In the genomic region with DNA sequence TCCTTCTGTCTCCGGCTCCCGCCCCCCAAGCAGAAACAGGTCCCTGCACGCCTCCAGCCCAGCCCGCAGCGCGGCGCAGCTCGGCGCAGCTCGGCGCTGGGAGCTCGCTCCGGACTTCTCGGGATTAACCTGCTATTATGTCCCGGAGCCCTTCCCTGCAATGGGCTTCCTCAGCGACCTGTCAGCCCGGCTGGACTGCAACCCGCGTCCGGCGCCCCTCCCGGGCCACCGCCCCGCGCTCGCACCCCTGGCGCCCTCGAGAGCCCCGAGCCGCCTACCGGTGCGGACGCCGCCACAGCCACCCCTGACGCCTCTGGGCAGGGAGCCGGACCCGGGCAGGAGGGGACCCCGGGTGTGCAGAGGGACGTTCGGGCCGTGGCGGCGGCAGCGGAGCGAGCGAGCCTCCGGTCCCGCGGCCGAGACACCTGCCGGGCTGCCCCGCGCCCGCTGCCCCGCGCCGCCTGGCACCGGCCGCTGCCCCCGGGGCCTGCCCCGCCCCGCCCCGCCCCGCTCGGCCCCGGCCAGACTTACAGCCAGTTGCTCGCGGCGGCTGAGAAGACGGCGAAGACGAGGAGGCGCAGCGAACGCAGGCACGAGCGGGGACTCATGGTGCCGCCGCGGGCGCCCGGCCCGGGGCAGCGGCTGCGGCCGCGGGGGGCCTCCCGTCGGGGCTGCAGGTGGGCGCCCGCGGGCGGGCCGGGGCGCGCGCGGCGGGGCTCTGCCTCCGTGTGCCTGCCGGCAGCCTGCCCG, we compare ENCODE assay signal across 8 cellular contexts. TPM values are rescaled to one million over a fixed set of nuclear protein-coding genes. Genes with fewer than 3 reads are reported as not detected.
DNase-seq lines count a peak whose midpoint lies in the region; ATAC-seq and TF ChIP-seq lines count a peak whose summit lies in the region.

No MANE protein-coding gene starts in this region.

- CTCF ChIA-PET in BJ (lab: Yijun Ruan, JAX) (interaction anchor here (0.8 to 2.4 kb wide), 4 partner anchors 10 to 126 kb away, joined by 3 to 13 read pairs (median 5); no protein-coding TSS in a partner anchor), HEK293 (lab: Yijun Ruan, JAX) (interaction anchor here (0.6 to 2.6 kb wide), 4 partner anchors 11 to 871 kb away, joined by 3 to 14 read pairs (median 4); no protein-coding TSS in a partner anchor)

- H3K9me3 ChIP-seq in HEK293 (ENCODE audit: control insufficient read depth, insufficient read depth, low read depth, low read length) (no peaks in the 10 kb centered on the region), iPS DF 6.9 (ENCODE audit: control insufficient read depth, insufficient read depth, low read length) (no peaks in the 10 kb centered on the region), skeletal muscle tissue (ENCODE audit: control insufficient read depth in 3 of 3, low read length in 3 of 3) (no peaks in the 10 kb centered on the region)

- WGBS in iPS DF 6.9 (ENCODE audit: insufficient coverage, insufficient read length): no CpG with 5 or more reads among the region's 102 CpGs

- H3K27me3 Mint-ChIP-seq in activated T-helper 17 cell treated with anti-CD3 and anti-CD28 coated beads, Interleukin-2, amount 50 U/mL, for 72 hours: peaks cover 39% of the 10 kb centered on the region

- H3K4me3 Mint-ChIP-seq in activated T-helper 17 cell treated with anti-CD3 and anti-CD28 coated beads, Interleukin-2, amount 50 U/mL, for 72 hours: no peak overlapping the region

- TF ChIP-seq CTCF in BJ (IDR thresholded peaks at IDR 0.05; ENCODE audit: insufficient read depth, low read depth, low read length) (no peak), HEK293 (tag by site-specific recombination; IDR thresholded peaks at IDR 0.05) (peak; percentile 44)

- H3K9ac ChIP-seq in skeletal muscle tissue (ENCODE audit: low read depth in 1 of 3, low read length in 3 of 3): peak overlapping the region; percentile 56 to 69 (median 57)

- H3K27ac Mint-ChIP-seq in activated T-helper 17 cell treated with anti-CD3 and anti-CD28 coated beads, Interleukin-2, amount 50 U/mL, for 72 hours: no peak overlapping the region

- H3K36me3 ChIP-seq in BJ (ENCODE audit: control insufficient read depth, insufficient read depth, low read length): no peaks in the 10 kb centered on the region
- no peaks in the 10 kb centered on the region for H3K36me3 ChIP-seq in HEK293 (ENCODE audit: control insufficient read depth in 2 of 2, insufficient read depth in 1 of 2, low read length in 2 of 2)
- no peaks in the 10 kb centered on the region for H3K36me3 ChIP-seq in iPS DF 6.9 (ENCODE audit: control insufficient read depth, insufficient read depth, low read length)
- no peaks in the 10 kb centered on the region for H3K36me3 ChIP-seq in skeletal muscle tissue (ENCODE audit: control insufficient read depth in 3 of 3, insufficient read depth in 3 of 3, low read length in 3 of 3)

- H3K4me3 ChIP-seq in BJ (ENCODE audit: low read depth, low read length) (peak overlapping the region; percentile 22), HEK293 (ENCODE audit: low read depth, low read length) (peak overlapping the region; percentile 40), iPS DF 6.9 (ENCODE audit: low read length) (peak overlapping the region; percentile 29; the same call in 1 of the 2 replicates), skeletal muscle tissue (ENCODE audit: low read length in 3 of 3) (peak overlapping the region; percentile 30 to 67 (median 62))

- H3K4me1 ChIP-seq in HEK293 (ENCODE audit: control insufficient read depth, insufficient read depth, low read length): no peaks in the 10 kb centered on the region; the same call in 1 of the 2 replicates
- peaks cover 4% of the 10 kb centered on the region for H3K4me1 ChIP-seq in iPS DF 6.9 (ENCODE audit: control insufficient read depth, insufficient read depth, low read length)
- peaks cover 10 to 30% (median 12%) of the 10 kb centered on the region in 3 donors for H3K4me1 ChIP-seq in skeletal muscle tissue (ENCODE audit: control insufficient read depth in 3 of 3, insufficient read depth in 3 of 3, low read length in 3 of 3)

- DNase-seq in BJ (ENCODE audit: low read depth) (no peak), iPS DF 6.9 (ENCODE audit: low read depth, low spot score) (no peak), NCI-H1436 (lab: John Stamatoyannopoulos, UW) (no peak)
- DNase-seq in stimulated activated CD8-positive, alpha-beta memory T cell treated with anti-CD3 and anti-CD28 coated beads, Interleukin-4, amount 100 ng/mL, for 48 hours: no peak

- H3K4me1 Mint-ChIP-seq in activated T-helper 17 cell treated with anti-CD3 and anti-CD28 coated beads, Interleukin-2, amount 50 U/mL, for 72 hours: peaks cover 6% of the 10 kb centered on the region

- H3K9me3 Mint-ChIP-seq in activated T-helper 17 cell treated with anti-CD3 and anti-CD28 coated beads, Interleukin-2, amount 50 U/mL, for 72 hours: no peaks in the 10 kb centered on the region

- POLR2A ChIA-PET in BJ (lab: Charles Lee): no interaction called here
- POLR2A ChIA-PET in HEK293 (lab: Yijun Ruan, JAX): interaction anchor here (1.5 kb wide), 1 partner anchor 90 kb away, joined by 4 read pairs; the partner anchor contains the start of gene CDC42

- peaks cover 28% of the 10 kb centered on the region for H3K27me3 ChIP-seq in BJ (ENCODE audit: control insufficient read depth, insufficient read depth, low read length)
- peaks cover 8% of the 10 kb centered on the region for H3K27me3 ChIP-seq in iPS DF 6.9 (ENCODE audit: control insufficient read depth, insufficient read depth, low read length)
- peaks cover 8 to 37% (median 36%) of the 10 kb centered on the region in 3 donors for H3K27me3 ChIP-seq in skeletal muscle tissue (ENCODE audit: control insufficient read depth in 3 of 3, insufficient read depth in 3 of 3, low read length in 3 of 3)

- H3K27ac ChIP-seq in HEK293 (ENCODE audit: extremely low read depth, low read depth, low read length) (peak overlapping the region; percentile 17; the same call in 1 of the 2 replicates), iPS DF 6.9 (ENCODE audit: low read length) (no peak overlapping the region), skeletal muscle tissue (ENCODE audit: low read depth, low read length) (no peak overlapping the region)

- H3K36me3 Mint-ChIP-seq in activated T-helper 17 cell treated with anti-CD3 and anti-CD28 coated beads, Interleukin-2, amount 50 U/mL, for 72 hours (ENCODE audit: low read depth): peaks cover 6% of the 10 kb centered on the region

- ATAC-seq in activated T-helper 17 cell treated with anti-CD3 and anti-CD28 coated beads, Interleukin-2, amount 50 U/mL, for 72 hours (replicated peaks): peak; percentile 46
- no peak for ATAC-seq in HG02970 (IDR thresholded peaks at IDR 0.05; ENCODE audit: low FRiP score, unreplicated experiment)

TF ChIP-seq in HEK293, 187 proteins besides CTCF, POLR2A, EP300 and RAD21 (continues in another document):
- no peak for TF ChIP-seq ZNF658 (tag by site-specific recombination; IDR thresholded peaks at IDR 0.05)
- TF ChIP-seq HOXC10 (CRISPR knock-in tag; IDR thresholded peaks at IDR 0.05): no peak
- TF ChIP-seq ZNF596 (tag by site-specific recombination; IDR thresholded peaks at IDR 0.05): no peak
- TF ChIP-seq KLF8 (tag by site-specific recombination; IDR thresholded peaks at IDR 0.05): 0 out of 2 replicates have a peak, but pooled peaks have one; percentile 59
- no peak for TF ChIP-seq REPIN1 (tag by site-specific recombination; IDR thresholded peaks at IDR 0.05; ENCODE audit: low read depth)
- TF ChIP-seq, protein P1, sequence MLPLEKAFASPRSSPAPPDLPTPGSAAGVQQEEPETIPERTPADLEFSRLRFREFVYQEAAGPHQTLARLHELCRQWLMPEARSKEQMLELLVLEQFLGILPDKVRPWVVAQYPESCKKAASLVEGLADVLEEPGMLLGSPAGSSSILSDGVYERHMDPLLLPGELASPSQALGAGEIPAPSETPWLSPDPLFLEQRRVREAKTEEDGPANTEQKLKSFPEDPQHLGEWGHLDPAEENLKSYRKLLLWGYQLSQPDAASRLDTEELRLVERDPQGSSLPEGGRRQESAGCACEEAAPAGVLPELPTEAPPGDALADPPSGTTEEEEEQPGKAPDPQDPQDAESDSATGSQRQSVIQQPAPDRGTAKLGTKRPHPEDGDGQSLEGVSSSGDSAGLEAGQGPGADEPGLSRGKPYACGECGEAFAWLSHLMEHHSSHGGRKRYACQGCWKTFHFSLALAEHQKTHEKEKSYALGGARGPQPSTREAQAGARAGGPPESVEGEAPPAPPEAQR (tag by site-specific recombination; IDR thresholded peaks at IDR 0.05): no peak
- TF ChIP-seq ZNF324 (tag by site-specific recombination; IDR thresholded peaks at IDR 0.05): 0 out of 2 replicates have a peak, but pooled peaks have one; percentile 24
- TF ChIP-seq SP7 (tag by site-specific recombination; IDR thresholded peaks at IDR 0.05): peak; percentile 54; the same call in 1 of the 2 replicates
- TF ChIP-seq ZBTB1 (tag by site-specific recombination; IDR thresholded peaks at IDR 0.05): no peak
- TF ChIP-seq SCRT2 (tag by site-specific recombination; IDR thresholded peaks at IDR 0.05): peak; percentile 57; the same call in 1 of the 2 replicates
- no peak for TF ChIP-seq ZNF132 (tag by site-specific recombination; IDR thresholded peaks at IDR 0.05; ENCODE audit: borderline replicate concordance)
- TF ChIP-seq ZNF354C (tag by site-specific recombination; IDR thresholded peaks at IDR 0.05; ENCODE audit: borderline replicate concordance, low read depth): no peak
- TF ChIP-seq ZNF449 (tag by site-specific recombination; IDR thresholded peaks at IDR 0.05): no peak
- TF ChIP-seq ZNF423 (tag by site-specific recombination; IDR thresholded peaks at IDR 0.05): no peak
- TF ChIP-seq ZNF335 (tag by site-specific recombination; conservative IDR thresholded peaks at IDR 0.05): peak; percentile 76
- TF ChIP-seq GLIS1 (tag by site-specific recombination; IDR thresholded peaks at IDR 0.05): peak; percentile 76

RNA-seq across cellular contexts. Expression of gene WNT4, which starts 0.4 kb away (rescaled TPM):
- polyA plus RNA-seq in BJ (2011; rRNA removed): 0.02 and 0.13 TPM in 2 replicates
- polyA minus RNA-seq in BJ (2011; rRNA and poly(A)+ RNA removed): 0.05 TPM in 1 of 2 replicates, not detected in the other
- not detected for total RNA-seq in activated T-helper 17 cell treated with anti-CD3 and anti-CD28 coated beads, Interleukin-2, amount 50 U/mL, for 72 hours
- 3.1 TPM for total RNA-seq in skeletal muscle tissue
